In the genomic region with DNA sequence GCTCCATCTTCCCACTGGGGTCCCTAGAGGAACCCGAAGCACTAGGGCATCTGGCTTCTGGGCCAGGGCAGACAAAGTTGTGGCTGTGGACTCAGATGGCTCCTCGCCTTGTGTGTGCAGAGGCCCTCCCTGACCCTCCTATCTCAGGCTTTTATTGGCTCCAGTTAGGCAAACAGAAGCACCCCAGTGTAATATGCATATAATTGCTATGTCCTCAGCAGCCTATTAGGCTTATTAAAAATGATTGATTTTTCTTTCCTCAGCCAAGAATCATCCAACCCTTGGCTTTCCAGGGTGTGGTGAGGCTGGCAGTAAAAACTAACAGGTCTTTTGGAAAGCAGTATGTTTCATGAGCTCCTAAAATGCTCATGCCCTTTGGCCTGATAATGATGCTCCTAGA, we compare ENCODE assay signal across 16 cellular contexts. TPM values are rescaled to one million over a fixed set of nuclear protein-coding genes. Genes with fewer than 3 reads are reported as not detected.
DNase-seq lines count a peak whose midpoint lies in the region; TF ChIP-seq lines count a peak whose summit lies in the region.
"Had no signal": no experiment of that assay in that cellular context is flagged by ENCODE, and none has a peak within 500 bp of the region (broad histone marks: within the 10 kb centered on the region; RNA-seq: fewer than 3 reads in every experiment).

No MANE protein-coding gene starts in this region.

- H3K27ac Mint-ChIP-seq in CD14-positive monocyte = peak overlapping the region in 5 of 7 donors; percentile 90 to 97 (median 95)
- H3K27ac Mint-ChIP-seq in dendritic cell treated with granulocyte-macrophage colony-stimulating factor and Interleukin-4, amounts not matched to agents 40 ng/mL and 50 ng/mL, for 4 days = peak overlapping the region; percentile 61
- peak overlapping the region; percentile 52 for H3K27ac Mint-ChIP-seq in progenitor cell of endocrine pancreas
- H3K27ac Mint-ChIP-seq: CD8-positive, alpha-beta T cell had no signal

- H3K27me3 Mint-ChIP-seq in CD14-positive monocyte (ENCODE audit: low read depth in 3 of 3) = peaks cover 0 to 4% (median 3%) of the 10 kb centered on the region in 3 donors
- peaks cover 6% of the 10 kb centered on the region for H3K27me3 Mint-ChIP-seq in dendritic cell treated with granulocyte-macrophage colony-stimulating factor and Interleukin-4, amounts not matched to agents 40 ng/mL and 50 ng/mL, for 4 days
- H3K27me3 Mint-ChIP-seq in progenitor cell of endocrine pancreas = peaks cover 9% of the 10 kb centered on the region

- intact Hi-C loops in CD14-positive monocyte (cut with micrococcal nuclease) = no loop called here
- intact Hi-C loops in dendritic cell treated with granulocyte-macrophage colony-stimulating factor and Interleukin-4, amounts not matched to agents 40 ng/mL and 50 ng/mL, for 4 days (cut with micrococcal nuclease) = no loop called here

- DNase-seq in CD14-positive monocyte (ENCODE audit: low spot score) (no peak), NCI-H1092 (lab: John Stamatoyannopoulos, UW) (peak; percentile 27), progenitor cell of endocrine pancreas (ENCODE audit: low spot score, unreplicated experiment) (no peak), NCI-H1930 (lab: John Stamatoyannopoulos, UW) (no peak), NCI-H2029 treated with DMSO at 0.1 percent for 48 hours (lab: John Stamatoyannopoulos, UW) (no peak)
- DNase-seq in effector CD8-positive, alpha-beta T cell (lab: John Stamatoyannopoulos, UW) = no peak
- DNase-seq: ACHN; CD8-positive, alpha-beta T cell; DMS79 treated with DMSO at 0.1 percent for 48 hours; MV-4-11; NCI-H2029; NCI-H2171 treated with DMSO at 0.1 percent for 48 hours; NCI-H524 treated with DMSO at 0.1 percent for 48 hours; RPMI8226; SIG-M5 had no signal

- TF ChIP-seq CTCF in CD14-positive monocyte (IDR thresholded peaks at IDR 0.05) (no peak), progenitor cell of endocrine pancreas (IDR thresholded peaks at IDR 0.05; ENCODE audit: unreplicated experiment) (no peak)

- H3K4me1 Mint-ChIP-seq in CD14-positive monocyte (peaks cover 86% of the 10 kb centered on the region), progenitor cell of endocrine pancreas (ENCODE audit: low read depth) (peaks cover 38% of the 10 kb centered on the region)
- peaks cover 64% of the 10 kb centered on the region for H3K4me1 Mint-ChIP-seq in dendritic cell treated with granulocyte-macrophage colony-stimulating factor and Interleukin-4, amounts not matched to agents 40 ng/mL and 50 ng/mL, for 4 days (ENCODE audit: low read depth)

- H3K4me3 Mint-ChIP-seq in CD14-positive monocyte (no peak overlapping the region), progenitor cell of endocrine pancreas (ENCODE audit: low read depth) (no peak overlapping the region)
- no peak overlapping the region for H3K4me3 Mint-ChIP-seq in dendritic cell treated with granulocyte-macrophage colony-stimulating factor and Interleukin-4, amounts not matched to agents 40 ng/mL and 50 ng/mL, for 4 days
- H3K4me3 Mint-ChIP-seq: CD8-positive, alpha-beta T cell had no signal

- H3K9me3 Mint-ChIP-seq in CD14-positive monocyte (peaks cover 0 to 3% (median 0%) of the 10 kb centered on the region in 7 donors), progenitor cell of endocrine pancreas (ENCODE audit: low read depth) (no peaks in the 10 kb centered on the region)
- H3K9me3 Mint-ChIP-seq in dendritic cell treated with granulocyte-macrophage colony-stimulating factor and Interleukin-4, amounts not matched to agents 40 ng/mL and 50 ng/mL, for 4 days = no peaks in the 10 kb centered on the region
- H3K9me3 Mint-ChIP-seq: CD8-positive, alpha-beta T cell had no signal

- H3K36me3 Mint-ChIP-seq in CD14-positive monocyte (peaks cover 0 to 4% of the 10 kb centered on the region in 2 donors), progenitor cell of endocrine pancreas (ENCODE audit: insufficient read depth) (no peaks in the 10 kb centered on the region)
- H3K36me3 Mint-ChIP-seq in dendritic cell treated with granulocyte-macrophage colony-stimulating factor and Interleukin-4, amounts not matched to agents 40 ng/mL and 50 ng/mL, for 4 days (ENCODE audit: low read depth) = no peaks in the 10 kb centered on the region

RNA-seq across cellular contexts. Expression of gene UPB1, which starts 22.3 kb away (rescaled TPM):
- polyA plus RNA-seq in CD14-positive monocyte = under 1 TPM in 1 of 2 donors, not detected in 1; 0.17 TPM
- total RNA-seq in progenitor cell of endocrine pancreas = 0.50 and 0.75 TPM in 2 replicates

RNA-seq across cellular contexts. Expression of gene GUCD1, which starts 37.5 kb away (rescaled TPM):
- polyA plus RNA-seq in CD14-positive monocyte = 10 to 100 TPM; 67.1 to 72.5 TPM
- 62.0 and 67.5 TPM in 2 replicates for total RNA-seq in progenitor cell of endocrine pancreas

RNA-seq across cellular contexts. Expression of gene SNRPD3, which starts 38.4 kb away (rescaled TPM):
- polyA plus RNA-seq in CD14-positive monocyte = 10 to 100 TPM; 71.8 to 80.9 TPM
- 124 and 125 TPM in 2 replicates for total RNA-seq in progenitor cell of endocrine pancreas
